Comparison of ENCODE assay signal across 12 cellular contexts in the genomic region with DNA sequence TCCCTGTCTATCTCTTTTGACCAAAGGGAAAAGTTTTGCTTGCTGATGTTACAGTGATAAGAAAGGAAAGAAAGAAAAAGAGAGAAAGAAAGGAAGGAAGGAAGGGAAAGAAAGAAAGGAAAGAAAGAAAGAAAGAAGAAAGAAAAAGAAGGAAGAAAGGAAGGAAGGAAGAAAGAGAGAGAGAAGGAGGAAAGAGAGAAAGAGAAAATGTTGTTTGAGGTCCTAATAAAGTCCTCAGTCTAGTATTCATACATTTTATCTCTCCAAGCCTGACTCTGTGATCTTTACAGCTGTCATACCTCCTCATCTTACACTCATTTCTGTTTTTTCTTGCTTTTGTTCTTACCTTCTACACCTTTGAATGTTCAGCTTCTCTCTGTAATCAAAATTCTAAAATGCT.
"Had no signal": no experiment of that assay in that cellular context is flagged by ENCODE, and none has a peak within 500 bp of the region (broad histone marks: within the 10 kb centered on the region; RNA-seq: fewer than 3 reads in every experiment).

No MANE protein-coding gene starts in this region.

- H3K9me3 Mint-ChIP-seq: activated CD4-positive, alpha-beta memory T cell treated with anti-CD3 and anti-CD28 coated beads, Interleukin-2, amount 10 ng/mL, durations not matched to agents 7 days and 5 days; nephron had no signal

- DNase-seq: activated CD4-positive, alpha-beta memory T cell treated with anti-CD3 and anti-CD28 coated beads, Interleukin-2, amount 10 ng/mL, durations not matched to agents 7 days and 5 days; activated CD4-positive, alpha-beta T cell treated with anti-CD3 and anti-CD28 coated beads for 1 hour; activated naive CD8-positive, alpha-beta T cell treated with anti-CD3 and anti-CD28 coated beads, Interleukin-2, amount 10 ng/mL, durations not matched to agents 7 days and 5 days; activated T-cell treated with anti-CD3 and anti-CD28 coated beads, Interleukin-2, amount 50 U/mL, for 48 hours; anterior cingulate cortex; heart right ventricle; kidney; left ventricle myocardium inferior; mesenchymal stem cell; stimulated activated CD4-positive, alpha-beta T cell treated with anti-CD3 and anti-CD28 coated beads, Interleukin-4, amount 100 ng/mL, for 4 hours; stomach had no signal

- H3K27me3 ChIP-seq: heart right ventricle, stomach had no signal

- H3K27ac ChIP-seq: heart right ventricle, left ventricle myocardium inferior, stomach had no signal

- H3K27ac Mint-ChIP-seq: activated CD4-positive, alpha-beta memory T cell treated with anti-CD3 and anti-CD28 coated beads, Interleukin-2, amount 10 ng/mL, durations not matched to agents 7 days and 5 days; activated naive CD8-positive, alpha-beta T cell treated with anti-CD3 and anti-CD28 coated beads, Interleukin-2, amount 10 ng/mL, durations not matched to agents 7 days and 5 days; nephron had no signal

- H3K9me3 ChIP-seq: heart right ventricle, left ventricle myocardium inferior had no signal

- ATAC-seq: heart right ventricle had no signal

- H3K4me3 ChIP-seq: heart right ventricle, left ventricle myocardium inferior, stomach had no signal

- H3K4me3 Mint-ChIP-seq: activated CD4-positive, alpha-beta memory T cell treated with anti-CD3 and anti-CD28 coated beads, Interleukin-2, amount 10 ng/mL, durations not matched to agents 7 days and 5 days; activated naive CD8-positive, alpha-beta T cell treated with anti-CD3 and anti-CD28 coated beads, Interleukin-2, amount 10 ng/mL, durations not matched to agents 7 days and 5 days; nephron had no signal

- H3K4me1 Mint-ChIP-seq: activated naive CD8-positive, alpha-beta T cell treated with anti-CD3 and anti-CD28 coated beads, Interleukin-2, amount 10 ng/mL, durations not matched to agents 7 days and 5 days; nephron had no signal

- H3K36me3 ChIP-seq: heart right ventricle, left ventricle myocardium inferior, stomach had no signal

- H3K4me1 ChIP-seq: heart right ventricle, left ventricle myocardium inferior had no signal

- H3K36me3 Mint-ChIP-seq: activated naive CD8-positive, alpha-beta T cell treated with anti-CD3 and anti-CD28 coated beads, Interleukin-2, amount 10 ng/mL, durations not matched to agents 7 days and 5 days had no signal
